8 cellular contexts compared by ENCODE assay signal in genomic region chr16:23509763-23510153, GRCh38. TPM values are rescaled to one million over a fixed set of nuclear protein-coding genes. Genes with fewer than 3 reads are reported as not detected.
A peak's percentile ranks its signal among the peaks of the same experiment; 100 is the strongest.
DNase-seq lines count a peak whose midpoint lies in the region; ATAC-seq, FAIRE-seq and TF ChIP-seq lines count a peak whose summit lies in the region.

No MANE protein-coding gene starts in this region.

- POLR2A ChIA-PET in HEK293T (lab: Yijun Ruan, JAX): interaction anchor here (1.0 to 1.4 kb wide), 3 partner anchors 11 to 47 kb away, joined by 3 read pairs; partner anchors contain the start of genes EARS2 and UBFD1

- TF ChIP-seq CTCF in D721Med (IDR thresholded peaks at IDR 0.05; ENCODE audit: insufficient read depth, missing control alignments) (no peak), body of pancreas (IDR thresholded peaks at IDR 0.05) (no peak)

- DNase-seq in D721Med (ENCODE audit: insufficient read length, low spot score) (peak; percentile 47), HEK293T (ENCODE audit: extremely low spot score) (peak; percentile 10), RCC 7860 (ENCODE audit: low spot score) (peak; percentile 25), body of pancreas (peak; percentile 36 to 45 (median 42)), iris pigment epithelial cell (ENCODE audit: low read depth) (peak; percentile 43), HuH-7.5 (ENCODE audit: low spot score) (no peak)
- peak; percentile 35 for DNase-seq in stimulated activated CD4-positive, alpha-beta T cell treated with anti-CD3 and anti-CD28 coated beads, Interleukin-15, amount 100 ng/mL, for 24 hours
- DNase-seq in NK-92 treated with Interleukin-12 subunit alpha and Interleukin-12 subunit beta, amount 100 ng/mL, for 24 hours (lab: John Stamatoyannopoulos, UW): no peak

- peaks cover 47% of the 10 kb centered on the region for H3K4me1 ChIP-seq in body of pancreas

- WGBS in body of pancreas, 2 donors: 0 to 1% methylated on average over 9 to 14 of the region's 17 CpGs

- intact Hi-C loops in body of pancreas (cut with DNase I): loop anchor here (10.0 kb wide), 1 partner anchor 45 kb away; the partner anchor contains the start of genes EARS2 and UBFD1

- no peaks in the 10 kb centered on the region for H3K9me3 ChIP-seq in body of pancreas

- no peak for TF ChIP-seq POLR2A in body of pancreas (IDR thresholded peaks at IDR 0.05)

- no peaks in the 10 kb centered on the region for H3K36me3 ChIP-seq in body of pancreas (replicated peaks in 1 of 2; ENCODE audit: insufficient read depth in 1 of 2, low read depth in 2 of 2)

- peak; percentile 27 for ATAC-seq in body of pancreas

- peak overlapping the region; percentile 70 to 85 for H3K4me3 ChIP-seq in body of pancreas

- CTCF ChIA-PET in HEK293T (lab: Yijun Ruan, JAX): no interaction called here

- no peak for FAIRE-seq in D721Med (lab: Jason Lieb, UNC)
- FAIRE-seq in RCC 7860 (lab: Jason Lieb, UNC): no peak

- H3K27me3 ChIP-seq in body of pancreas: no peaks in the 10 kb centered on the region

- H3K27ac ChIP-seq in body of pancreas: peak overlapping the region; percentile 83 to 93 (median 92)

TF ChIP-seq in HEK293T, 16 proteins besides CTCF, POLR2A, EP300 and RAD21:
- no peak for TF ChIP-seq BHLHE40 (IDR thresholded peaks at IDR 0.05; ENCODE audit: borderline replicate concordance)
- no peak for TF ChIP-seq FOXM1 (IDR thresholded peaks at IDR 0.05; ENCODE audit: borderline replicate concordance)
- TF ChIP-seq SUZ12 (IDR thresholded peaks at IDR 0.05): no peak
- TF ChIP-seq LEF1 (IDR thresholded peaks at IDR 0.05; ENCODE audit: borderline replicate concordance): no peak
- TF ChIP-seq ARNT (IDR thresholded peaks at IDR 0.05): no peak
- no peak for TF ChIP-seq CTBP1 (IDR thresholded peaks at IDR 0.05; ENCODE audit: borderline replicate concordance)
- no peak for TF ChIP-seq ZNF384 (IDR thresholded peaks at IDR 0.05)
- TF ChIP-seq FOXA1 (IDR thresholded peaks at IDR 0.05): no peak
- TF ChIP-seq, protein P1, sequence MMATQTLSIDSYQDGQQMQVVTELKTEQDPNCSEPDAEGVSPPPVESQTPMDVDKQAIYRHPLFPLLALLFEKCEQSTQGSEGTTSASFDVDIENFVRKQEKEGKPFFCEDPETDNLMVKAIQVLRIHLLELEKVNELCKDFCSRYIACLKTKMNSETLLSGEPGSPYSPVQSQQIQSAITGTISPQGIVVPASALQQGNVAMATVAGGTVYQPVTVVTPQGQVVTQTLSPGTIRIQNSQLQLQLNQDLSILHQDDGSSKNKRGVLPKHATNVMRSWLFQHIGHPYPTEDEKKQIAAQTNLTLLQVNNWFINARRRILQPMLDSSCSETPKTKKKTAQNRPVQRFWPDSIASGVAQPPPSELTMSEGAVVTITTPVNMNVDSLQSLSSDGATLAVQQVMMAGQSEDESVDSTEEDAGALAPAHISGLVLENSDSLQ (IDR thresholded peaks at IDR 0.05): no peak
- TF ChIP-seq HDGF (IDR thresholded peaks at IDR 0.05; ENCODE audit: borderline replicate concordance): no peak
TF ChIP-seq in HEK293T: peak in this region for 0.

RNA-seq across cellular contexts. Expression of gene GGA2, which starts 0.5 kb away (rescaled TPM):
- 10 to 100 TPM; 59.3 to 64.6 TPM for total RNA-seq in body of pancreas

RNA-seq across cellular contexts. Expression of gene EARS2, which starts 47.4 kb away (rescaled TPM):
- total RNA-seq in body of pancreas: 10 to 100 TPM; 18.2 to 83.1 TPM

RNA-seq across cellular contexts. Expression of gene UBFD1, which starts 47.8 kb away (rescaled TPM):
- 10 to 100 TPM; 42.0 to 57.0 TPM for total RNA-seq in body of pancreas

RNA-seq across cellular contexts. Expression of gene COG7, which starts 56.8 kb away (rescaled TPM):
- total RNA-seq in body of pancreas: 10 to 100 TPM; 19.5 to 43.5 TPM

Comparison
In these comparisons a context has a peak if more than half of its experiments do, and no peak if none do; other contexts are left out.
1. DNase-seq: peak in D721Med (single experiment), HEK293T (single experiment), RCC 7860 (single experiment), body of pancreas (4 of 4), iris pigment epithelial cell (single experiment) and stimulated activated CD4-positive, alpha-beta T cell treated with anti-CD3 and anti-CD28 coated beads, Interleukin-15, amount 100 ng/mL, for 24 hours (single experiment); none in NK-92 treated with Interleukin-12 subunit alpha and Interleukin-12 subunit beta, amount 100 ng/mL, for 24 hours (single experiment) and HuH-7.5 (single experiment).